ENCODE assay signal across 22 cellular contexts in genomic region chr5:6195711-6196358, GRCh38.
"Had no signal": no experiment of that assay in that cellular context is flagged by ENCODE, and none has a peak within 500 bp of the region (broad histone marks: within the 10 kb centered on the region; RNA-seq: fewer than 3 reads in every experiment).

No MANE protein-coding gene starts in this region.

- H2AFZ ChIP-seq: parathyroid adenoma had no signal

- H3K79me2 ChIP-seq: parathyroid adenoma had no signal

- H3K27ac ChIP-seq: breast epithelium, dorsolateral prefrontal cortex, esophagus muscularis mucosa, parathyroid adenoma, right lobe of liver, tibial artery had no signal

- DNase-seq: activated CD8-positive, alpha-beta memory T cell treated with anti-CD3 and anti-CD28 coated beads, Interleukin-2, amount 50 U/mL, for 48 hours; activated naive CD4-positive, alpha-beta T cell treated with Interleukin-2 at 50 U/mL for 16 hours; activated naive CD8-positive, alpha-beta T cell treated with anti-CD3 and anti-CD28 coated beads for 36 hours; activated T-cell treated with anti-CD3 and anti-CD28 coated beads, Interleukin-2, amount 50 U/mL, for 4 hours; dorsolateral prefrontal cortex; effector memory CD8-positive, alpha-beta T cell; hypothalamus; left colon; mesenchymal stem cell; mucosa of descending colon; nephron progenitor cell; right lobe of liver; small intestine; stimulated activated CD4-positive, alpha-beta T cell treated with anti-CD3 and anti-CD28 coated beads, Interleukin-2, amount 100 ng/mL, for 24 hours; stimulated activated naive CD8-positive, alpha-beta T cell treated with anti-CD3 and anti-CD28 coated beads, Interleukin-15, amount 100 ng/mL, for 72 hours; tibial artery had no signal

- H3K27me3 ChIP-seq: breast epithelium, esophagus muscularis mucosa, right lobe of liver, tibial artery had no signal

- FAIRE-seq: colon, frontal cortex, small intestine had no signal

- H3K36me3 ChIP-seq: breast epithelium, esophagus muscularis mucosa, right lobe of liver, tibial artery had no signal

- H3K4me3 ChIP-seq: breast epithelium, dorsolateral prefrontal cortex, esophagus muscularis mucosa, mucosa of descending colon, right lobe of liver, tibial artery had no signal

- ATAC-seq: activated T-cell treated with anti-CD3 and anti-CD28 coated beads, Interleukin-2, amount 50 U/mL, for 4 hours; effector memory CD8-positive, alpha-beta T cell; left colon; mucosa of descending colon; right lobe of liver; stimulated activated effector memory CD8-positive, alpha-beta T cell treated with anti-CD3 and anti-CD28 coated beads, Interleukin-12 subunit alpha, Interleukin-12 subunit beta, amount 100 ng/mL, for 72 hours; stimulated activated naive CD8-positive, alpha-beta T cell treated with anti-CD3 and anti-CD28 coated beads, Interleukin-15, amount 100 ng/mL, for 72 hours had no signal

- H3K9me3 ChIP-seq: breast epithelium, esophagus muscularis mucosa, mucosa of descending colon, right lobe of liver, tibial artery had no signal

- H3K4me1 ChIP-seq: breast epithelium, esophagus muscularis mucosa, parathyroid adenoma, right lobe of liver, tibial artery had no signal

- H3K9ac ChIP-seq: parathyroid adenoma had no signal
